ENCODE assay signal across 9 cellular contexts in genomic region chr10:62852961-62853702, GRCh38. TPM values are rescaled to one million over a fixed set of nuclear protein-coding genes. Genes with fewer than 3 reads are reported as not detected.
DNase-seq lines count a peak whose midpoint lies in the region; ATAC-seq lines count a peak whose summit lies in the region.
"Had no signal": no experiment of that assay in that cellular context is flagged by ENCODE, and none has a peak within 500 bp of the region (broad histone marks: within the 10 kb centered on the region; RNA-seq: fewer than 3 reads in every experiment).

No MANE protein-coding gene starts in this region.

- ATAC-seq in HG02943 (IDR thresholded peaks at IDR 0.05; ENCODE audit: low read depth, unreplicated experiment) = peak; percentile 73
- peak; percentile 81 for ATAC-seq in stimulated activated naive CD8-positive, alpha-beta T cell treated with anti-CD3 and anti-CD28 coated beads, Interleukin-15, amount 100 ng/mL, for 72 hours

- H3K4me1 Mint-ChIP-seq in activated naive CD4-positive, alpha-beta T cell treated with anti-CD3 and anti-CD28 coated beads for 36 hours (ENCODE audit: low read depth) = peaks cover 36% of the 10 kb centered on the region
- peaks cover 64% of the 10 kb centered on the region for H3K4me1 Mint-ChIP-seq in stimulated activated naive CD8-positive, alpha-beta T cell treated with anti-CD3 and anti-CD28 coated beads, Interleukin-15, amount 100 ng/mL, for 72 hours

- DNase-seq in activated naive CD4-positive, alpha-beta T cell treated with anti-CD3 and anti-CD28 coated beads for 36 hours = peak; percentile 16
- DNase-seq in activated naive CD4-positive, alpha-beta T cell treated with anti-CD3 and anti-CD28 coated beads, Interleukin-2, amount 50 U/mL, for 16 hours = no peak
- DNase-seq in SKM-1 treated with dmso at 0.1 percent for 144 hours (lab: John Stamatoyannopoulos, UW; ENCODE audit: unreplicated experiment) (peak; percentile 56), HT-29 (ENCODE audit: low spot score) (no peak), ureter (ENCODE audit: low spot score) (no peak), DMS153 (lab: John Stamatoyannopoulos, UW) (no peak)
- DNase-seq in stimulated activated naive CD8-positive, alpha-beta T cell treated with anti-CD3 and anti-CD28 coated beads, Interleukin-15, amount 100 ng/mL, for 72 hours = peak; percentile 53 to 76
- DNase-seq: CD4-positive, CD25-positive, alpha-beta regulatory T cell had no signal

- peaks cover 6% of the 10 kb centered on the region for H3K9me3 Mint-ChIP-seq in activated naive CD4-positive, alpha-beta T cell treated with anti-CD3 and anti-CD28 coated beads for 36 hours
- H3K9me3 Mint-ChIP-seq in stimulated activated naive CD8-positive, alpha-beta T cell treated with anti-CD3 and anti-CD28 coated beads, Interleukin-15, amount 100 ng/mL, for 72 hours = peaks cover 8 to 13% of the 10 kb centered on the region in 2 donors

- CTCF ChIA-PET in activated naive CD4-positive, alpha-beta T cell treated with anti-CD3 and anti-CD28 coated beads for 36 hours (lab: Charles Lee) = interaction anchor here (1.4 kb wide), 1 partner anchor 305 kb away, joined by 3 read pairs; no protein-coding TSS in a partner anchor

- intact Hi-C loops in activated naive CD4-positive, alpha-beta T cell treated with anti-CD3 and anti-CD28 coated beads for 36 hours (cut with micrococcal nuclease) = loop anchor here (1.0 to 5.0 kb wide), 4 partner anchors 9 to 304 kb away; no protein-coding TSS in a partner anchor

- no peaks in the 10 kb centered on the region for H3K36me3 Mint-ChIP-seq in activated naive CD4-positive, alpha-beta T cell treated with anti-CD3 and anti-CD28 coated beads for 36 hours (ENCODE audit: low read depth)

- H3K4me3 Mint-ChIP-seq in activated naive CD4-positive, alpha-beta T cell treated with anti-CD3 and anti-CD28 coated beads for 36 hours = no peak overlapping the region
- H3K4me3 Mint-ChIP-seq in stimulated activated naive CD8-positive, alpha-beta T cell treated with anti-CD3 and anti-CD28 coated beads, Interleukin-15, amount 100 ng/mL, for 72 hours = peak overlapping the region; percentile 59 to 73
- H3K4me3 Mint-ChIP-seq: CD4-positive, CD25-positive, alpha-beta regulatory T cell had no signal

- H3K27me3 Mint-ChIP-seq in activated naive CD4-positive, alpha-beta T cell treated with anti-CD3 and anti-CD28 coated beads for 36 hours (ENCODE audit: low read depth) = peaks cover 10% of the 10 kb centered on the region
- peaks cover 11% of the 10 kb centered on the region for H3K27me3 Mint-ChIP-seq in stimulated activated naive CD8-positive, alpha-beta T cell treated with anti-CD3 and anti-CD28 coated beads, Interleukin-15, amount 100 ng/mL, for 72 hours

- no peak overlapping the region for H3K27ac Mint-ChIP-seq in activated naive CD4-positive, alpha-beta T cell treated with anti-CD3 and anti-CD28 coated beads for 36 hours
- peak overlapping the region; percentile 75 to 79 for H3K27ac Mint-ChIP-seq in stimulated activated naive CD8-positive, alpha-beta T cell treated with anti-CD3 and anti-CD28 coated beads, Interleukin-15, amount 100 ng/mL, for 72 hours

RNA-seq across cellular contexts. Expression of gene EGR2, which starts 37.0 kb away (rescaled TPM):
- 10 to 100 TPM; 18.5 to 21.4 TPM for total RNA-seq in activated naive CD4-positive, alpha-beta T cell treated with anti-CD3 and anti-CD28 coated beads for 36 hours
- total RNA-seq in HT-29 (2014; rRNA removed; shearing (Covaris generic)) = 3.7 and 5.6 TPM in 2 replicates
- total RNA-seq in ureter = 5.7 TPM

RNA-seq across cellular contexts. Expression of gene ADO, which starts 48.6 kb away (rescaled TPM):
- total RNA-seq in activated naive CD4-positive, alpha-beta T cell treated with anti-CD3 and anti-CD28 coated beads for 36 hours = 10 to 100 TPM; 24.9 to 26.2 TPM
- 28.3 and 31.5 TPM in 2 replicates for total RNA-seq in HT-29 (2014; rRNA removed; shearing (Covaris generic))
- total RNA-seq in ureter = 18.5 TPM

Comparison
In these comparisons a context has a peak if more than half of its experiments do, and no peak if none do; other contexts are left out.
1. DNase-seq: peak in activated naive CD4-positive, alpha-beta T cell treated with anti-CD3 and anti-CD28 coated beads for 36 hours (single experiment), SKM-1 treated with dmso at 0.1 percent for 144 hours (single experiment) and stimulated activated naive CD8-positive, alpha-beta T cell treated with anti-CD3 and anti-CD28 coated beads, Interleukin-15, amount 100 ng/mL, for 72 hours (2 of 2); none in activated naive CD4-positive, alpha-beta T cell treated with anti-CD3 and anti-CD28 coated beads, Interleukin-2, amount 50 U/mL, for 16 hours (single experiment), HT-29 (single experiment), ureter (single experiment) and DMS153 (single experiment).